In the genomic region with DNA sequence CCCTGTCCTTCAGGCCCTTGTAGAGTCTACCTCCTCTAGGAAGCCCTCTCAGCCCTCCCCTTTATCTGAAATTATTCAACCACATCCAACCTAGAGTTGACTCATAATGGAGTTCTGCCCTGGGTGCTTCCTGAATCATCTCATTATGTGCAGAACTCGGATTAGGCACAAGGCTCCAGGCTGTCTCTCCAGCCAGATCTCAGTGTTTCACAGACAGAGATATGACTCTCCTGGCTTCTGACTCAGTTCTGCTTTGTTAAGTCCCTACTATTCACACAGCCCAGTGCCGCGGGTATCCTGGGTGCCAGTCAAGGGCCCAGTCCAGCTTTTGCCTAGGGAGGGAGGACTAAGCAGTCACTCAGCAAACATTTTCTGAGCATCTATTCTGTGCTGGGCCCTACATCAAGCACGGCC, we compare ENCODE assay signal across 11 cellular contexts. TPM values are rescaled to one million over a fixed set of nuclear protein-coding genes. Genes with fewer than 3 reads are reported as not detected.
A peak's percentile ranks its signal among the peaks of the same experiment; 100 is the strongest.
DNase-seq lines count a peak whose midpoint lies in the region; ATAC-seq and TF ChIP-seq lines count a peak whose summit lies in the region.
"Had no signal": no experiment of that assay in that cellular context is flagged by ENCODE, and none has a peak within 500 bp of the region (broad histone marks: within the 10 kb centered on the region; RNA-seq: fewer than 3 reads in every experiment).

No MANE protein-coding gene starts in this region.

- H3K36me3 Mint-ChIP-seq in activated T-helper 2 cell treated with anti-CD3 and anti-CD28 coated beads, Interferon-gamma antibody, Interleukin-2, Interleukin-4, amounts not matched to agents 10 μg/mL and 5 μg/mL and 100 μg/mL, durations not matched to agents 14 hours and 24 hours and 36 hours (ENCODE audit: low read depth) = no peaks in the 10 kb centered on the region

- H3K27ac ChIP-seq in left ventricle myocardium inferior (replicated peaks) (no peak overlapping the region), SK-N-MC (peak overlapping the region; percentile 83), aorta (ENCODE audit: low read depth in 1 of 2, low read length in 2 of 2) (no peak overlapping the region)
- H3K27ac ChIP-seq: pancreas had no signal

- no peaks in the 10 kb centered on the region for H3K27me3 ChIP-seq in left ventricle myocardium inferior (ENCODE audit: low read depth)
- H3K27me3 ChIP-seq in aorta (ENCODE audit: control insufficient read depth in 1 of 2, insufficient read depth in 2 of 2, low read length in 1 of 2) = no peaks in the 10 kb centered on the region
- H3K27me3 ChIP-seq: pancreas had no signal

- H3K4me1 Mint-ChIP-seq in activated T-helper 2 cell treated with anti-CD3 and anti-CD28 coated beads, Interferon-gamma antibody, Interleukin-2, Interleukin-4, amounts not matched to agents 10 μg/mL and 5 μg/mL and 100 μg/mL, durations not matched to agents 14 hours and 24 hours and 36 hours (ENCODE audit: low read depth) = no peaks in the 10 kb centered on the region

- 51 to 56% methylated on average over 4 of the region's 4 CpGs for WGBS in aorta, 2 donors

- H3K9ac ChIP-seq in SK-N-MC (ENCODE audit: insufficient read length) = no peak overlapping the region

- peaks cover 25% of the 10 kb centered on the region for H3K4me1 ChIP-seq in left ventricle myocardium inferior
- H3K4me1 ChIP-seq in aorta (ENCODE audit: control insufficient read depth in 1 of 2, insufficient read depth in 2 of 2, low read length in 2 of 2) = no peaks in the 10 kb centered on the region
- H3K4me1 ChIP-seq: pancreas had no signal

- no peak for TF ChIP-seq CTCF in left ventricle myocardium inferior (IDR thresholded peaks at IDR 0.05; ENCODE audit: borderline replicate concordance)

- H3K4me3 ChIP-seq in left ventricle myocardium inferior = no peak overlapping the region
- H3K4me3 ChIP-seq in SK-N-MC = peak overlapping the region; percentile 22; the same call in 1 of the 2 replicates
- H3K4me3 ChIP-seq in aorta (ENCODE audit: low read length in 2 of 2) = no peak overlapping the region
- H3K4me3 ChIP-seq: pancreas had no signal

- H3K9me3 Mint-ChIP-seq in activated T-helper 2 cell treated with anti-CD3 and anti-CD28 coated beads, Interferon-gamma antibody, Interleukin-2, Interleukin-4, amounts not matched to agents 10 μg/mL and 5 μg/mL and 100 μg/mL, durations not matched to agents 14 hours and 24 hours and 36 hours = no peaks in the 10 kb centered on the region

- H3K4me3 Mint-ChIP-seq in activated T-helper 2 cell treated with anti-CD3 and anti-CD28 coated beads, Interferon-gamma antibody, Interleukin-2, Interleukin-4, amounts not matched to agents 10 μg/mL and 5 μg/mL and 100 μg/mL, durations not matched to agents 14 hours and 24 hours and 36 hours (ENCODE audit: low read depth) = no peak overlapping the region

- DNase-seq in Right ventricle myocardium inferior (ENCODE audit: missing footprints) = peak; percentile 16
- no peak for DNase-seq in left ventricle myocardium inferior
- DNase-seq in SK-N-MC (ENCODE audit: low read depth, low spot score) = peak; percentile 93
- DNase-seq in fibroblast of peridontal ligament (ENCODE audit: extremely low read depth) = peak; percentile 59
- no peak for DNase-seq in aorta
- no peak for DNase-seq in NCI-H748 (lab: John Stamatoyannopoulos, UW; ENCODE audit: unreplicated experiment)
- DNase-seq in activated T-helper 2 cell treated with anti-CD3 and anti-CD28 coated beads, Interferon-gamma antibody, Interleukin-2, Interleukin-4, amounts not matched to agents 10 μg/mL and 5 μg/mL and 100 μg/mL, durations not matched to agents 14 hours and 24 hours and 36 hours (ENCODE audit: low spot score) = no peak
- DNase-seq: NCI-H1105 had no signal

- H3K27me3 Mint-ChIP-seq in activated T-helper 2 cell treated with anti-CD3 and anti-CD28 coated beads, Interferon-gamma antibody, Interleukin-2, Interleukin-4, amounts not matched to agents 10 μg/mL and 5 μg/mL and 100 μg/mL, durations not matched to agents 14 hours and 24 hours and 36 hours (ENCODE audit: low read depth) = no peaks in the 10 kb centered on the region

- no peak for ATAC-seq in Right ventricle myocardium inferior
- ATAC-seq in aorta (ENCODE audit: low FRiP score) = peak; percentile 34
- no peak for ATAC-seq in GM21723 (IDR thresholded peaks at IDR 0.05; ENCODE audit: unreplicated experiment)
- ATAC-seq: pancreas had no signal

- intact Hi-C loops in Right ventricle myocardium inferior (cut with DNase I) (no loop called here), left ventricle myocardium inferior (cut with micrococcal nuclease) (no loop called here), aorta (cut with DNase I) (no loop called here)
- intact Hi-C loops in activated T-helper 2 cell treated with anti-CD3 and anti-CD28 coated beads, Interferon-gamma antibody, Interleukin-2, Interleukin-4, amounts not matched to agents 10 μg/mL and 5 μg/mL and 100 μg/mL, durations not matched to agents 14 hours and 24 hours and 36 hours (cut with micrococcal nuclease) = no loop called here

- H3K9me3 ChIP-seq in left ventricle myocardium inferior (replicated peaks) (no peaks in the 10 kb centered on the region), SK-N-MC (ENCODE audit: low read depth, low read length) (no peaks in the 10 kb centered on the region), aorta (ENCODE audit: control insufficient read depth, low read length) (no peaks in the 10 kb centered on the region)
- H3K9me3 ChIP-seq: pancreas had no signal

- H3K27ac Mint-ChIP-seq in activated T-helper 2 cell treated with anti-CD3 and anti-CD28 coated beads, Interferon-gamma antibody, Interleukin-2, Interleukin-4, amounts not matched to agents 10 μg/mL and 5 μg/mL and 100 μg/mL, durations not matched to agents 14 hours and 24 hours and 36 hours = no peak overlapping the region

- H3K36me3 ChIP-seq in left ventricle myocardium inferior (no peaks in the 10 kb centered on the region), SK-N-MC (ENCODE audit: insufficient read depth, low read length) (no peaks in the 10 kb centered on the region), aorta (ENCODE audit: control insufficient read depth in 1 of 2, insufficient read depth in 2 of 2, low read length in 1 of 2) (no peaks in the 10 kb centered on the region)
- H3K36me3 ChIP-seq: pancreas had no signal

RNA-seq across cellular contexts. Expression of a gene that starts 9.3 kb away (rescaled TPM):
- total RNA-seq in Right ventricle myocardium inferior (not detected), left ventricle myocardium inferior (not detected), aorta (under 1 TPM; 0.16 to 0.51 TPM)
- under 1 TPM in 1 of 2 donors, not detected in 1; 0.49 TPM for polyA plus RNA-seq in aorta
- total RNA-seq in activated T-helper 2 cell treated with anti-CD3 and anti-CD28 coated beads, Interferon-gamma antibody, Interleukin-2, Interleukin-4, amounts not matched to agents 10 μg/mL and 5 μg/mL and 100 μg/mL, durations not matched to agents 14 hours and 24 hours and 36 hours = not detected in 2 replicates

RNA-seq across cellular contexts. Expression of a gene that starts 19.8 kb away (rescaled TPM):
- total RNA-seq in Right ventricle myocardium inferior (13.8 TPM), left ventricle myocardium inferior (12.7 TPM), aorta (100 to 1,000 TPM in 1 of 2 donors, 10 to 100 TPM in 1; 62.2 to 102 TPM)
- polyA plus RNA-seq in aorta = 100 to 1,000 TPM in 1 of 2 donors, 10 to 100 TPM in 1; 24.8 to 111 TPM
- total RNA-seq in activated T-helper 2 cell treated with anti-CD3 and anti-CD28 coated beads, Interferon-gamma antibody, Interleukin-2, Interleukin-4, amounts not matched to agents 10 μg/mL and 5 μg/mL and 100 μg/mL, durations not matched to agents 14 hours and 24 hours and 36 hours = not detected in 2 replicates

RNA-seq across cellular contexts. Expression of a gene that starts 42.8 kb away (rescaled TPM):
- total RNA-seq in Right ventricle myocardium inferior (not detected), left ventricle myocardium inferior (0.11 TPM), aorta (not detected)
- polyA plus RNA-seq in aorta = not detected
- not detected in 2 replicates for total RNA-seq in activated T-helper 2 cell treated with anti-CD3 and anti-CD28 coated beads, Interferon-gamma antibody, Interleukin-2, Interleukin-4, amounts not matched to agents 10 μg/mL and 5 μg/mL and 100 μg/mL, durations not matched to agents 14 hours and 24 hours and 36 hours
- total RNA-seq: pancreas had no signal
- polyA plus RNA-seq: AG04450, pancreas had no signal

Comparison
In these comparisons a context has a peak if more than half of its experiments do, and no peak if none do; other contexts are left out.
1. DNase-seq: peak in Right ventricle myocardium inferior (single experiment), SK-N-MC (single experiment) and fibroblast of peridontal ligament (single experiment); none in left ventricle myocardium inferior (single experiment), aorta (0 of 2), NCI-H748 (single experiment) and activated T-helper 2 cell treated with anti-CD3 and anti-CD28 coated beads, Interferon-gamma antibody, Interleukin-2, Interleukin-4, amounts not matched to agents 10 μg/mL and 5 μg/mL and 100 μg/mL, durations not matched to agents 14 hours and 24 hours and 36 hours (single experiment).
2. RNA of a gene that starts 19.8 kb away (total RNA-seq): 62.2 to 102 TPM in aorta, 13.8 TPM in Right ventricle myocardium inferior (single experiment) and 12.7 TPM in left ventricle myocardium inferior (single experiment); not detected in activated T-helper 2 cell treated with anti-CD3 and anti-CD28 coated beads, Interferon-gamma antibody, Interleukin-2, Interleukin-4, amounts not matched to agents 10 μg/mL and 5 μg/mL and 100 μg/mL, durations not matched to agents 14 hours and 24 hours and 36 hours; every median in the first group is over 10 times any median in the second.